In genomic region chr1:19066248-19066873, GRCh38 we compare ENCODE assay signal across 15 cellular contexts.
DNase-seq lines count a peak whose midpoint lies in the region; ATAC-seq and TF ChIP-seq lines count a peak whose summit lies in the region.
"Had no signal": no experiment of that assay in that cellular context is flagged by ENCODE, and none has a peak within 500 bp of the region (broad histone marks: within the 10 kb centered on the region; RNA-seq: fewer than 3 reads in every experiment).

No MANE protein-coding gene starts in this region.

- H3K27me3 Mint-ChIP-seq in neural crest cell (ENCODE audit: low read depth): peaks cover 1% of the 10 kb centered on the region
- no peaks in the 10 kb centered on the region for H3K27me3 Mint-ChIP-seq in activated naive CD4-positive, alpha-beta T cell treated with anti-CD3 and anti-CD28 coated beads for 36 hours (ENCODE audit: low read depth)
- H3K27me3 Mint-ChIP-seq: type B pancreatic cell had no signal

- no peak for ATAC-seq in GM18517 (IDR thresholded peaks at IDR 0.05; ENCODE audit: unreplicated experiment)

- CTCF ChIA-PET in activated naive CD4-positive, alpha-beta T cell treated with anti-CD3 and anti-CD28 coated beads for 36 hours (lab: Charles Lee): interaction anchor here (1.2 kb wide), 1 partner anchor 158 kb away, joined by 3 read pairs; no protein-coding TSS in a partner anchor

- H3K4me1 Mint-ChIP-seq in neural crest cell: peaks cover 43% of the 10 kb centered on the region
- peaks cover 17% of the 10 kb centered on the region for H3K4me1 Mint-ChIP-seq in activated naive CD4-positive, alpha-beta T cell treated with anti-CD3 and anti-CD28 coated beads for 36 hours (ENCODE audit: low read depth)

- H3K9me3 Mint-ChIP-seq in neural crest cell: peaks cover 1% of the 10 kb centered on the region
- H3K9me3 Mint-ChIP-seq in activated naive CD4-positive, alpha-beta T cell treated with anti-CD3 and anti-CD28 coated beads for 36 hours: peaks cover under 1% of the 10 kb centered on the region
- H3K9me3 Mint-ChIP-seq: type B pancreatic cell had no signal

- H3K36me3 ChIP-seq in MG63: no peaks in the 10 kb centered on the region

- DNase-seq in COLO668 (lab: John Stamatoyannopoulos, UW; ENCODE audit: unreplicated experiment) (peak; percentile 74), MG63 (peak; percentile 27), neural crest cell (ENCODE audit: low read depth, low spot score) (no peak), SW 1271 (lab: John Stamatoyannopoulos, UW) (no peak)
- DNase-seq in activated CD4-positive, alpha-beta T cell treated with anti-CD3 and anti-CD28 coated beads for 48 hours: no peak
- DNase-seq in activated naive CD4-positive, alpha-beta T cell treated with anti-CD3 and anti-CD28 coated beads for 36 hours: no peak
- DNase-seq: AML-193; DND-41; NK-92 treated with Interleukin-12 subunit alpha and Interleukin-12 subunit beta, amount 100 ng/mL, for 24 hours; psoas muscle had no signal

- peak overlapping the region; percentile 94 for H3K27ac Mint-ChIP-seq in neural crest cell (ENCODE audit: unreplicated experiment)
- no peak overlapping the region for H3K27ac Mint-ChIP-seq in activated naive CD4-positive, alpha-beta T cell treated with anti-CD3 and anti-CD28 coated beads for 36 hours
- H3K27ac Mint-ChIP-seq: activated naive CD4-positive, alpha-beta T cell treated with anti-CD3 and anti-CD28 coated beads, Interleukin-2, amount 50 U/mL, for 72 hours; type B pancreatic cell had no signal

- H3K4me3 ChIP-seq in MG63: no peak overlapping the region
- H3K4me3 ChIP-seq: psoas muscle had no signal

- no peaks in the 10 kb centered on the region for H3K9me3 ChIP-seq in MG63
- H3K9me3 ChIP-seq: psoas muscle had no signal

- TF ChIP-seq CTCF in neural crest cell (conservative IDR thresholded peaks at IDR 0.05): no peak

- peak overlapping the region; percentile 49 for H3K27ac ChIP-seq in cingulate gyrus (ENCODE audit: low read depth, low read length)
- H3K27ac ChIP-seq: KMS-11, psoas muscle had no signal

- H3K4me3 Mint-ChIP-seq in neural crest cell: peak overlapping the region; percentile 59
- no peak overlapping the region for H3K4me3 Mint-ChIP-seq in activated naive CD4-positive, alpha-beta T cell treated with anti-CD3 and anti-CD28 coated beads for 36 hours
- H3K4me3 Mint-ChIP-seq: type B pancreatic cell had no signal

- intact Hi-C loops in activated naive CD4-positive, alpha-beta T cell treated with anti-CD3 and anti-CD28 coated beads for 36 hours (cut with micrococcal nuclease): no loop called here

- H3K27me3 ChIP-seq in MG63: no peaks in the 10 kb centered on the region

- H3K36me3 Mint-ChIP-seq in neural crest cell (ENCODE audit: low read depth): peaks cover 2% of the 10 kb centered on the region
- H3K36me3 Mint-ChIP-seq in activated naive CD4-positive, alpha-beta T cell treated with anti-CD3 and anti-CD28 coated beads for 36 hours (ENCODE audit: low read depth): no peaks in the 10 kb centered on the region

Comparison
In these comparisons a context has a peak if more than half of its experiments do, and no peak if none do; other contexts are left out.
1. DNase-seq: peak in COLO668 (single experiment) and MG63 (single experiment); none in neural crest cell (single experiment), SW 1271 (0 of 2), activated CD4-positive, alpha-beta T cell treated with anti-CD3 and anti-CD28 coated beads for 48 hours (single experiment) and activated naive CD4-positive, alpha-beta T cell treated with anti-CD3 and anti-CD28 coated beads for 36 hours (single experiment).